3 cellular contexts compared by ENCODE assay signal in the genomic region with DNA sequence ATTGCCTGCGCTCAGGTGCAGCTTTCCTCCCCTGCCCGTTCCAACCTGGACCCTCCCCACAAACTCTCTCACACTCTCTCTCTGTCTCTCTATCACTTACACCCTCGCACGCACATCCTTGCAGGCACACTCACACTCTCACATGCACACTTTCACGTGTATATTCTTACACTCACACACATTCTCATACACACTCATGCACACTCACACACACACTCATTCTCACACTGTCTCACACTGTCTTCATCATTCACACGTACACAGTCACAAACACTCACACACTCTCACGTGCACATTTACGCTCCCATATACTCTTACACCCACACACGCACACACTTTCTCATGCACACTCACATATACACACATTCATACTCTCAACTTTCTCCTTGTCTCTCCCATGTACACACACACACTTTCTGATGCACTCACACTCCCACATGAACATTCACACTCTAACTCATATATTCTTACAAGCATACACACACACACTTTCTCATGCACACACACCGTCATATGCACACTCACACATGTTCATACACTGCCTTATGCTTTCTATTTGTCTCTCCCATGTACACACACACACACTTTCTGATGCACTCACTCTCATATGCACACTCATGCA.
TF ChIP-seq lines count a peak whose summit lies in the region.

No MANE protein-coding gene starts in this region.

TF ChIP-seq in HEK293, 187 proteins besides CTCF, POLR2A, EP300 and RAD21 (continues in another document):
- TF ChIP-seq ZFHX2 (tag by site-specific recombination; conservative IDR thresholded peaks at IDR 0.05) = peak; percentile 27; the same call in 1 of the 2 replicates
- TF ChIP-seq PRDM1 (tag by site-specific recombination; IDR thresholded peaks at IDR 0.05) = peak; percentile 90
- no peak for TF ChIP-seq ZNF37A (tag by site-specific recombination; IDR thresholded peaks at IDR 0.05)
- TF ChIP-seq SP2 (tag by site-specific recombination; IDR thresholded peaks at IDR 0.05) = no peak
- TF ChIP-seq, protein P1, sequence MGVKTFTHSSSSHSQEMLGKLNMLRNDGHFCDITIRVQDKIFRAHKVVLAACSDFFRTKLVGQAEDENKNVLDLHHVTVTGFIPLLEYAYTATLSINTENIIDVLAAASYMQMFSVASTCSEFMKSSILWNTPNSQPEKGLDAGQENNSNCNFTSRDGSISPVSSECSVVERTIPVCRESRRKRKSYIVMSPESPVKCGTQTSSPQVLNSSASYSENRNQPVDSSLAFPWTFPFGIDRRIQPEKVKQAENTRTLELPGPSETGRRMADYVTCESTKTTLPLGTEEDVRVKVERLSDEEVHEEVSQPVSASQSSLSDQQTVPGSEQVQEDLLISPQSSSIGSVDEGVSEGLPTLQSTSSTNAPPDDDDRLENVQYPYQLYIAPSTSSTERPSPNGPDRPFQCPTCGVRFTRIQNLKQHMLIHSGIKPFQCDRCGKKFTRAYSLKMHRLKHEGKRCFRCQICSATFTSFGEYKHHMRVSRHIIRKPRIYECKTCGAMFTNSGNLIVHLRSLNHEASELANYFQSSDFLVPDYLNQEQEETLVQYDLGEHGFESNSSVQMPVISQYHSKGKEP (tag by site-specific recombination; IDR thresholded peaks at IDR 0.05) = no peak
- TF ChIP-seq, protein P2, sequence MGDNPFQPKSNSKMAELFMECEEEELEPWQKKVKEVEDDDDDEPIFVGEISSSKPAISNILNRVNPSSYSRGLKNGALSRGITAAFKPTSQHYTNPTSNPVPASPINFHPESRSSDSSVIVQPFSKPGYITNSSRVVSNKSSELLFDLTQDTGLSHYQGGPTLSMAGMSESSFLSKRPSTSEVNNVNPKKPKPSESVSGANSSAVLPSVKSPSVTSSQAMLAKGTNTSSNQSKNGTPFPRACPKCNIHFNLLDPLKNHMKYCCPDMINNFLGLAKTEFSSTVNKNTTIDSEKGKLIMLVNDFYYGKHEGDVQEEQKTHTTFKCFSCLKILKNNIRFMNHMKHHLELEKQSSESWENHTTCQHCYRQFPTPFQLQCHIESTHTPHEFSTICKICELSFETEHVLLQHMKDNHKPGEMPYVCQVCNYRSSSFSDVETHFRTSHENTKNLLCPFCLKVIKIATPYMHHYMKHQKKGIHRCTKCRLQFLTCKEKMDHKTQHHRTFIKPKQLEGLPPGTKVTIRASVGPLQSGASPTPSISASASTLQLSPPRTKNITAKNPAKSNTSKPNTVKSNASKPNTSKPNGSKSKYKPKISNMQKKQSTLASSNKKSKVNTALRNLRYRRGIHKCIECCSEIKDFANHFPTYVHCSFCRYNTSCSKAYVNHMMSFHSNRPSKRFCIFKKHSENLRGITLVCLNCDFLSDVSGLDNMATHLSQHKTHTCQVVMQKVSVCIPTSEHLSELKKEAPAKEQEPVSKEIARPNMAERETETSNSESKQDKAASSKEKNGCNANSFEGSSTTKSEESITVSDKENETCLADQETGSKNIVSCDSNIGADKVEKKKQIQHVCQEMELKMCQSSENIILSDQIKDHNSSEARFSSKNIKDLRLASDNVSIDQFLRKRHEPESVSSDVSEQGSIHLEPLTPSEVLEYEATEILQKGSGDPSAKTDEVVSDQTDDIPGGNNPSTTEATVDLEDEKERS (tag by site-specific recombination; IDR thresholded peaks at IDR 0.05) = no peak
- TF ChIP-seq ZNF664 (tag by site-specific recombination; IDR thresholded peaks at IDR 0.05) = no peak
- TF ChIP-seq, protein P3, sequence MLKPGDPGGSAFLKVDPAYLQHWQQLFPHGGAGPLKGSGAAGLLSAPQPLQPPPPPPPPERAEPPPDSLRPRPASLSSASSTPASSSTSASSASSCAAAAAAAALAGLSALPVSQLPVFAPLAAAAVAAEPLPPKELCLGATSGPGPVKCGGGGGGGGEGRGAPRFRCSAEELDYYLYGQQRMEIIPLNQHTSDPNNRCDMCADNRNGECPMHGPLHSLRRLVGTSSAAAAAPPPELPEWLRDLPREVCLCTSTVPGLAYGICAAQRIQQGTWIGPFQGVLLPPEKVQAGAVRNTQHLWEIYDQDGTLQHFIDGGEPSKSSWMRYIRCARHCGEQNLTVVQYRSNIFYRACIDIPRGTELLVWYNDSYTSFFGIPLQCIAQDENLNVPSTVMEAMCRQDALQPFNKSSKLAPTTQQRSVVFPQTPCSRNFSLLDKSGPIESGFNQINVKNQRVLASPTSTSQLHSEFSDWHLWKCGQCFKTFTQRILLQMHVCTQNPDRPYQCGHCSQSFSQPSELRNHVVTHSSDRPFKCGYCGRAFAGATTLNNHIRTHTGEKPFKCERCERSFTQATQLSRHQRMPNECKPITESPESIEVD (tag by site-specific recombination; IDR thresholded peaks at IDR 0.05) = no peak
- TF ChIP-seq ZNF324 (tag by site-specific recombination; IDR thresholded peaks at IDR 0.05) = no peak

TF ChIP-seq in IMR-90, 13 proteins besides CTCF, POLR2A, EP300 and RAD21:
- TF ChIP-seq NFE2L2 (IDR thresholded peaks at IDR 0.05; ENCODE audit: low read depth, low read length) = no peak
- TF ChIP-seq, protein P4, sequence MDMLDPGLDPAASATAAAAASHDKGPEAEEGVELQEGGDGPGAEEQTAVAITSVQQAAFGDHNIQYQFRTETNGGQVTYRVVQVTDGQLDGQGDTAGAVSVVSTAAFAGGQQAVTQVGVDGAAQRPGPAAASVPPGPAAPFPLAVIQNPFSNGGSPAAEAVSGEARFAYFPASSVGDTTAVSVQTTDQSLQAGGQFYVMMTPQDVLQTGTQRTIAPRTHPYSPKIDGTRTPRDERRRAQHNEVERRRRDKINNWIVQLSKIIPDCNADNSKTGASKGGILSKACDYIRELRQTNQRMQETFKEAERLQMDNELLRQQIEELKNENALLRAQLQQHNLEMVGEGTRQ (IDR thresholded peaks at IDR 0.05; ENCODE audit: low read depth, low read length) = no peak
- TF ChIP-seq MAFK (IDR thresholded peaks at IDR 0.05; ENCODE audit: low read depth, low read length) = no peak
- TF ChIP-seq, protein P5, sequence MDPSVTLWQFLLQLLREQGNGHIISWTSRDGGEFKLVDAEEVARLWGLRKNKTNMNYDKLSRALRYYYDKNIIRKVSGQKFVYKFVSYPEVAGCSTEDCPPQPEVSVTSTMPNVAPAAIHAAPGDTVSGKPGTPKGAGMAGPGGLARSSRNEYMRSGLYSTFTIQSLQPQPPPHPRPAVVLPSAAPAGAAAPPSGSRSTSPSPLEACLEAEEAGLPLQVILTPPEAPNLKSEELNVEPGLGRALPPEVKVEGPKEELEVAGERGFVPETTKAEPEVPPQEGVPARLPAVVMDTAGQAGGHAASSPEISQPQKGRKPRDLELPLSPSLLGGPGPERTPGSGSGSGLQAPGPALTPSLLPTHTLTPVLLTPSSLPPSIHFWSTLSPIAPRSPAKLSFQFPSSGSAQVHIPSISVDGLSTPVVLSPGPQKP (IDR thresholded peaks at IDR 0.05; ENCODE audit: borderline replicate concordance, low read depth, low read length) = no peak
- no peak for TF ChIP-seq MXI1 (IDR thresholded peaks at IDR 0.05; ENCODE audit: borderline replicate concordance, low read depth, low read length)
- no peak for TF ChIP-seq FOS (IDR thresholded peaks at IDR 0.05; ENCODE audit: low read depth, low read length)
- no peak for TF ChIP-seq RCOR1 (IDR thresholded peaks at IDR 0.05; ENCODE audit: insufficient replicate concordance, low read length)
- TF ChIP-seq BHLHE40 (IDR thresholded peaks at IDR 0.05; ENCODE audit: low read depth, low read length) = no peak
- TF ChIP-seq SMC3 (IDR thresholded peaks at IDR 0.05; ENCODE audit: low read depth, low read length) = no peak
- TF ChIP-seq CHD1 (IDR thresholded peaks at IDR 0.05; ENCODE audit: low read depth, low read length) = no peak

TF ChIP-seq in H1, 55 proteins besides CTCF, POLR2A, EP300 and RAD21:
- TF ChIP-seq RBBP5 (IDR thresholded peaks at IDR 0.05; ENCODE audit: borderline replicate concordance, low read depth, low read length) = no peak
